8 cellular contexts compared by ENCODE assay signal in the genomic region with DNA sequence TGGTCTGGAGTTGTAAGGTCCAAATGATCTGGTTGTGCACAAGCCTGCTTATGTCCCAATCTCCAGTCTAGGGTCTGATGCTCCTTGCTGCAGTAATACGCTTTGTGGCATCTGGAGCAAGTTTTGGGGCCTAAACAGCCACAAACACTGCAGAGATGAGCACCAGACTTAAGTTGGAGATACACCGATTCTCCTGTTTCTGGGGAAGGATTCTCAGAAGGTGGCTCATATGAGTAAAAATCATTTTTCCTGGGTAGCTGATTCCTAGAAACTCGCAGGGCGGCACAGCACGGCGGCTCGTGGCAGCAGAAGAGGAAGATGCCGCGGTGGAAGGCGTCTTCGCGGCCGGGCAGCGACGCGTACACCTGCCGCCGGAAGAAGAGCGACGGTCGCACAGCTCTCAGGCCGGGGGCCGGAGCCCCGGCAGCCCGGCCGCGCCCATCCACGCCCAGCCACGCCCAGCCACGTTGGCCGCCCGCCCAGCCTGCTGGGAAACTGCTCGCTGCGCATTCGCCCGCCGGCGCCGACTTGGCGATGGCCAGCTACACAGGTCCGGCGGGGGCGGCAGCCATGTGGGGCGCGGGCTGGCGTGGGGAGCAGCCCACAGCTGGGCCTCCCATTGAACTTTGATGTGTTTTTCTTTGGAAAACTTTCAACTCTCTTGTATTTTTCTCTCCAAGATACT.
A peak's percentile ranks its signal among the peaks of the same experiment; 100 is the strongest.
DNase-seq lines count a peak whose midpoint lies in the region; ATAC-seq and TF ChIP-seq lines count a peak whose summit lies in the region.

No MANE protein-coding gene starts in this region.

- peak overlapping the region; percentile 50 for H3K4me3 ChIP-seq in Caco-2 (ENCODE audit: low read depth, low read length)
- H3K4me3 ChIP-seq in ascending aorta = peak overlapping the region; percentile 31 to 39

- H3K36me3 ChIP-seq in Caco-2 (ENCODE audit: control insufficient read depth, insufficient read depth, low read length) (no peaks in the 10 kb centered on the region), ascending aorta (no peaks in the 10 kb centered on the region)

- intact Hi-C loops in Caco-2 (cut with micrococcal nuclease; ENCODE audit: unreplicated experiment) = no loop called here
- intact Hi-C loops in ascending aorta (cut with DNase I) = no loop called here

- POLR2A ChIA-PET in Caco-2 (lab: Charles Lee) = interaction anchor here (0.5 to 0.6 kb wide), 2 partner anchors 145 to 716 kb away, joined by 3 read pairs; no protein-coding TSS in a partner anchor

- H3K9me3 Mint-ChIP-seq in Caco-2 (ENCODE audit: unreplicated experiment) = no peaks in the 10 kb centered on the region

- H3K4me1 Mint-ChIP-seq in Caco-2 (ENCODE audit: low read depth, unreplicated experiment) = peaks cover 14% of the 10 kb centered on the region

- H3K9me3 ChIP-seq in Caco-2 (no peaks in the 10 kb centered on the region), ascending aorta (no peaks in the 10 kb centered on the region)

- H3K4me3 Mint-ChIP-seq in Caco-2 (ENCODE audit: unreplicated experiment) = peak overlapping the region; percentile 86

- H3K27me3 ChIP-seq in Caco-2 (replicated peaks; ENCODE audit: control insufficient read depth, insufficient read depth, low read length) (no peaks in the 10 kb centered on the region), ascending aorta (no peaks in the 10 kb centered on the region)

- TF ChIP-seq CTCF in Caco-2 (IDR thresholded peaks at IDR 0.05; ENCODE audit: insufficient read depth in 1 of 2, low read depth in 1 of 2, low read length in 1 of 2, severe bottlenecking in 1 of 2, unreplicated experiment in 1 of 2) (no peak), ascending aorta (IDR thresholded peaks at IDR 0.05) (no peak)

- DNase-seq in Caco-2 (peak; percentile 89 to 93), NCI-H748 (lab: John Stamatoyannopoulos, UW; ENCODE audit: unreplicated experiment) (peak; percentile 94), ascending aorta (ENCODE audit: low spot score in 2 of 2) (no peak), islet precursor cell (peak; percentile 91), Ammon's horn (ENCODE audit: low spot score) (no peak)
- DNase-seq in stimulated activated CD8-positive, alpha-beta memory T cell treated with anti-CD3 and anti-CD28 coated beads, Interleukin-15, amount 100 ng/mL, for 24 hours (ENCODE audit: low read depth) = peak; percentile 14

- H3K27ac ChIP-seq in ascending aorta = no peak overlapping the region

- H3K27me3 Mint-ChIP-seq in Caco-2 (ENCODE audit: insufficient read depth, unreplicated experiment) = peaks cover 3% of the 10 kb centered on the region

- CTCF ChIA-PET in Caco-2 (lab: Charles Lee) = no interaction called here

- no peaks in the 10 kb centered on the region for H3K36me3 Mint-ChIP-seq in Caco-2 (ENCODE audit: insufficient read depth, unreplicated experiment)

- peak overlapping the region; percentile 85 for H3K27ac Mint-ChIP-seq in Caco-2 (ENCODE audit: unreplicated experiment)

- H3K4me1 ChIP-seq in Caco-2 = no peaks in the 10 kb centered on the region
- H3K4me1 ChIP-seq in ascending aorta = peaks cover 4 to 5% of the 10 kb centered on the region in 2 donors

- no TSS peak for BruUV-seq in Caco-2 (replicated peaks; lab: Mats Ljungman, UMichigan)

- ATAC-seq in GM19035 (IDR thresholded peaks at IDR 0.05; ENCODE audit: unreplicated experiment) = peak; percentile 90
- peak; percentile 97 for ATAC-seq in HG03103 (IDR thresholded peaks at IDR 0.05; ENCODE audit: low read depth, unreplicated experiment)

Comparison
In these comparisons a context has a peak if more than half of its experiments do, and no peak if none do; other contexts are left out.
1. DNase-seq: peak in Caco-2 (2 of 2), NCI-H748 (single experiment), islet precursor cell (single experiment) and stimulated activated CD8-positive, alpha-beta memory T cell treated with anti-CD3 and anti-CD28 coated beads, Interleukin-15, amount 100 ng/mL, for 24 hours (single experiment); none in ascending aorta (0 of 2) and Ammon's horn (single experiment).